ENCODE assay signal across 7 cellular contexts in genomic region chr19:36791420-36792125, GRCh38. TPM values are rescaled to one million over a fixed set of nuclear protein-coding genes. Genes with fewer than 3 reads are reported as not detected.
DNase-seq lines count a peak whose midpoint lies in the region; ATAC-seq and TF ChIP-seq lines count a peak whose summit lies in the region.
"Not testable (repeated sequence)": the region's sequence is repeated elsewhere in the genome, so short reads cannot be mapped to it uniquely, and the experiment has no call there.

No MANE protein-coding gene starts in this region.

- TF ChIP-seq CTCF in activated CD8-positive, alpha-beta T cell treated with anti-CD3 and anti-CD28 coated beads for 36 hours (IDR thresholded peaks at IDR 0.05); foreskin keratinocyte (conservative IDR thresholded peaks at IDR 0.05); psoas muscle (IDR thresholded peaks at IDR 0.05): not testable (repeated sequence)

- intact Hi-C loops in activated CD8-positive, alpha-beta T cell treated with anti-CD3 and anti-CD28 coated beads for 36 hours (cut with micrococcal nuclease); left colon (cut with DNase I, micrococcal nuclease); psoas muscle (cut with DNase I): not testable (repeated sequence)

- not testable (repeated sequence) for H3K9me3 ChIP-seq in ES-I3 (ENCODE audit: control insufficient read depth, insufficient read depth, low read length)
- peaks cover 36% of the 10 kb centered on the region for H3K9me3 ChIP-seq in psoas muscle

- WGBS in psoas muscle, 3 donors: 5 to 7% (median 7%) methylated on average over 27 to 32 of the region's 34 CpGs

- not testable (repeated sequence) for H3K27ac Mint-ChIP-seq in activated CD8-positive, alpha-beta T cell treated with anti-CD3 and anti-CD28 coated beads for 36 hours

- not testable (repeated sequence) for H3K27ac ChIP-seq in caudate nucleus (ENCODE audit: low read depth, low read length); foreskin keratinocyte; psoas muscle

- H3K27me3 Mint-ChIP-seq in activated CD8-positive, alpha-beta T cell treated with anti-CD3 and anti-CD28 coated beads for 36 hours: not testable (repeated sequence)

- CTCF ChIA-PET in activated CD8-positive, alpha-beta T cell treated with anti-CD3 and anti-CD28 coated beads for 36 hours (lab: Charles Lee): not testable (repeated sequence)

- not testable (repeated sequence) for H3K4me1 ChIP-seq in ES-I3 (ENCODE audit: insufficient read depth, low read length); foreskin keratinocyte; psoas muscle

- DNase-seq in NCI-H774 (lab: John Stamatoyannopoulos, UW) (peak; percentile 21), caudate nucleus (lab: John Stamatoyannopoulos, UW) (peak in 36 of 61 donors; percentile 2 to 63 (median 32)), foreskin keratinocyte (peak in 1 of 2 donors; percentile 8)
- peak; percentile 56 for DNase-seq in activated CD8-positive, alpha-beta T cell treated with anti-CD3 and anti-CD28 coated beads for 36 hours
- not testable (repeated sequence) for DNase-seq in left colon, psoas muscle

- not testable (repeated sequence) for H3K4me1 Mint-ChIP-seq in activated CD8-positive, alpha-beta T cell treated with anti-CD3 and anti-CD28 coated beads for 36 hours (ENCODE audit: low read depth)

- H3K9me3 Mint-ChIP-seq in activated CD8-positive, alpha-beta T cell treated with anti-CD3 and anti-CD28 coated beads for 36 hours: peaks cover 51% of the 10 kb centered on the region

- not testable (repeated sequence) for H3K27me3 ChIP-seq in foreskin keratinocyte; psoas muscle (ENCODE audit: insufficient read depth in 3 of 3, low read length in 2 of 3)

- H3K36me3 Mint-ChIP-seq in activated CD8-positive, alpha-beta T cell treated with anti-CD3 and anti-CD28 coated beads for 36 hours (ENCODE audit: low read depth): peaks cover 23% of the 10 kb centered on the region

- ATAC-seq in activated CD8-positive, alpha-beta T cell treated with anti-CD3 and anti-CD28 coated beads for 36 hours: peak; percentile 99
- ATAC-seq in foreskin keratinocyte (peak; percentile 57), left colon (peak; percentile 90), psoas muscle (peak in 3 of 4 donors; percentile 49 to 73 (median 67))

- H3K36me3 ChIP-seq in ES-I3 (ENCODE audit: insufficient read depth, low read length); psoas muscle (ENCODE audit: insufficient read depth in 1 of 2, low read depth in 1 of 2): not testable (repeated sequence)

- H3K9ac ChIP-seq in ES-I3 (ENCODE audit: low read depth, low read length): peak overlapping the region; percentile 48; the same call in 1 of the 2 replicates

- POLR2A ChIA-PET in activated CD8-positive, alpha-beta T cell treated with anti-CD3 and anti-CD28 coated beads for 36 hours (lab: Charles Lee): not testable (repeated sequence)

- peak overlapping the region; percentile 43 for H3K4me3 Mint-ChIP-seq in activated CD8-positive, alpha-beta T cell treated with anti-CD3 and anti-CD28 coated beads for 36 hours

- not testable (repeated sequence) for H3K4me3 ChIP-seq in psoas muscle

RNA-seq across cellular contexts. Expression of gene ZNF850, which starts 19.0 kb away (rescaled TPM):
- total RNA-seq in activated CD8-positive, alpha-beta T cell treated with anti-CD3 and anti-CD28 coated beads for 36 hours: 10 to 100 TPM; 10.6 to 11.7 TPM
- total RNA-seq in foreskin keratinocyte: 2.1 and 2.2 TPM in 2 replicates
- 0.20 and 0.31 TPM in 2 replicates for polyA plus RNA-seq in foreskin keratinocyte
- total RNA-seq in left colon: 1 to 10 TPM; 1.2 to 1.3 TPM
- total RNA-seq in psoas muscle: 1 to 10 TPM in 1 of 4 donors, under 1 TPM in 3; 0.27 to 1.1 (median 0.61) TPM
- under 1 TPM; 0.10 to 0.29 (median 0.14) TPM for polyA plus RNA-seq in psoas muscle

RNA-seq across cellular contexts. Expression of gene ZNF790, which starts 46.6 kb away (rescaled TPM):
- 1 to 10 TPM; 8.9 to 9.7 TPM for total RNA-seq in activated CD8-positive, alpha-beta T cell treated with anti-CD3 and anti-CD28 coated beads for 36 hours
- 6.1 and 6.5 TPM in 2 replicates for total RNA-seq in foreskin keratinocyte
- polyA plus RNA-seq in foreskin keratinocyte: 2.6 and 2.9 TPM in 2 replicates
- total RNA-seq in left colon: 1 to 10 TPM; 3.3 to 5.2 TPM
- 1 to 10 TPM; 2.5 to 5.1 (median 4.5) TPM for total RNA-seq in psoas muscle
- polyA plus RNA-seq in psoas muscle: 1 to 10 TPM; 1.4 to 7.5 (median 1.7) TPM

RNA-seq across cellular contexts. Expression of gene ZNF345, which starts 59.1 kb away (rescaled TPM):
- 1 to 10 TPM; 3.6 to 5.1 TPM for total RNA-seq in activated CD8-positive, alpha-beta T cell treated with anti-CD3 and anti-CD28 coated beads for 36 hours
- total RNA-seq in foreskin keratinocyte (1.1 and 1.3 TPM in 2 replicates), left colon (1 to 10 TPM; 2.8 to 3.6 TPM), psoas muscle (1 to 10 TPM in 3 of 4 donors, under 1 TPM in 1; 0.76 to 2.3 (median 1.5) TPM)
- polyA plus RNA-seq in foreskin keratinocyte (0.29 and 0.47 TPM in 2 replicates), psoas muscle (1 to 10 TPM in 2 of 3 donors, under 1 TPM in 1; 0.42 to 2.2 (median 1.1) TPM)
